8 cellular contexts compared by ENCODE assay signal in genomic region chr15:75450307-75451201, GRCh38. TPM values are rescaled to one million over a fixed set of nuclear protein-coding genes. Genes with fewer than 3 reads are reported as not detected.
DNase-seq lines count a peak whose midpoint lies in the region; TF ChIP-seq lines count a peak whose summit lies in the region.

No MANE protein-coding gene starts in this region.

- peaks cover 5 to 15% of the 10 kb centered on the region in 2 experiments; a peak in 3 of 4 replicates for H3K4me1 ChIP-seq in SK-N-SH (ENCODE audit: control insufficient read depth in 1 of 2, insufficient read depth in 2 of 2, low read depth in 1 of 2, low read length in 1 of 2)

- H3K36me3 ChIP-seq in SK-N-SH (replicated peaks in 1 of 2; ENCODE audit: control insufficient read depth in 1 of 2, insufficient read depth in 2 of 2, low read length in 1 of 2) = peaks cover 6 to 13% of the 10 kb centered on the region in 2 experiments

- H3K27me3 ChIP-seq in SK-N-SH (ENCODE audit: insufficient read depth) = no peaks in the 10 kb centered on the region

- CTCF ChIA-PET in HEK293T (lab: Yijun Ruan, JAX) = interaction anchor here (0.6 to 2.2 kb wide), 2 partner anchors 58 to 197 kb away, joined by 3 to 7 read pairs; partner anchors contain the start of gene SNX33
- CTCF ChIA-PET in SK-N-SH (lab: Yijun Ruan, JAX) = interaction anchor here (0.7 to 2.6 kb wide), 4 partner anchors 18 to 190 kb away, joined by 3 to 10 read pairs (median 4); partner anchors contain the start of genes IMP3 and MAN2C1

- peaks cover 50% of the 10 kb centered on the region for H4K20me1 ChIP-seq in SK-N-SH (ENCODE audit: insufficient read depth)

- TF ChIP-seq CTCF in SK-N-SH (IDR thresholded peaks at IDR 0.05) = no peak

- H3K4me3 ChIP-seq in SK-N-SH (ENCODE audit: low read depth in 2 of 2, low read length in 1 of 2) = peak overlapping the region; percentile 79 to 85

- DNase-seq in DMS79 treated with DMSO at 0.1 percent for 48 hours (lab: John Stamatoyannopoulos, UW) (peak; percentile 64), HEK293T (ENCODE audit: extremely low spot score) (peak; percentile 85), NCI-H1092 treated with DMSO at 0.1 percent for 48 hours (lab: John Stamatoyannopoulos, UW) (peak; percentile 81), SK-N-SH (peak; percentile 88), globus pallidus (ENCODE audit: low spot score) (peak; percentile 92), occipital lobe (lab: John Stamatoyannopoulos, UW) (peak; percentile 89), superior temporal gyrus (ENCODE audit: extremely low spot score) (peak; percentile 77)
- DNase-seq in activated naive CD4-positive, alpha-beta T cell treated with anti-CD3 and anti-CD28 coated beads, Interleukin-2, amount 50 U/mL, for 16 hours = peak; percentile 94

- peaks cover 61% of the 10 kb centered on the region for H3K79me2 ChIP-seq in SK-N-SH (ENCODE audit: insufficient read depth)

- POLR2A ChIA-PET in HEK293T (lab: Yijun Ruan, JAX) = interaction anchor here (0.8 to 7.7 kb wide), 16 partner anchors 12 to 663 kb away, joined by 3 to 139 read pairs (median 9); partner anchors contain the start of genes IMP3, MAN2C1, NEIL1 and SNUPN
- POLR2A ChIA-PET in SK-N-SH (lab: Yijun Ruan, JAX) = no interaction called here

- peaks cover 24% of the 10 kb centered on the region for H3F3A ChIP-seq in SK-N-SH (replicated peaks; ENCODE audit: insufficient read depth)

- WGBS in SK-N-SH (ENCODE audit: low lambda C conversion rate) = under 1% methylated on average over 9 of the region's 62 CpGs

- H3K9me3 ChIP-seq in SK-N-SH = no peaks in the 10 kb centered on the region

- no peaks in the 10 kb centered on the region for H3K9me2 ChIP-seq in SK-N-SH

- TF ChIP-seq EP300 in SK-N-SH (IDR thresholded peaks at IDR 0.05; ENCODE audit: borderline replicate concordance in 1 of 2, low read depth in 1 of 2, low read length in 1 of 2) = no peak

- peak overlapping the region; percentile 99 for H3K4me2 ChIP-seq in SK-N-SH

- no peak for TF ChIP-seq RAD21 in SK-N-SH (IDR thresholded peaks at IDR 0.05; ENCODE audit: low read length)

- peak overlapping the region; percentile 83 to 84 for H3K27ac ChIP-seq in SK-N-SH (ENCODE audit: low read depth in 2 of 2, low read length in 1 of 2)

- peak overlapping the region; percentile 70; the same call in 1 of the 2 replicates for H3K9ac ChIP-seq in SK-N-SH

- H2AFZ ChIP-seq in SK-N-SH (ENCODE audit: low read depth) = no peak overlapping the region

TF ChIP-seq in HEK293T, 16 proteins besides CTCF, POLR2A, EP300 and RAD21:
- TF ChIP-seq PKNOX1 (IDR thresholded peaks at IDR 0.05) (0 out of 2 replicates have a peak, but pooled peaks have one; percentile 12), SUZ12 (IDR thresholded peaks at IDR 0.05) (no peak), CTBP1 (IDR thresholded peaks at IDR 0.05; ENCODE audit: borderline replicate concordance) (no peak), LEF1 (IDR thresholded peaks at IDR 0.05; ENCODE audit: borderline replicate concordance) (no peak), L3MBTL2 (conservative IDR thresholded peaks at IDR 0.05) (peak; percentile 81)

TF ChIP-seq in SK-N-SH, 30 proteins besides CTCF, POLR2A, EP300 and RAD21:
- TF ChIP-seq NRF1 (IDR thresholded peaks at IDR 0.05; ENCODE audit: low read depth, low read length) = peak; percentile 60
- no peak for TF ChIP-seq FOXM1 (IDR thresholded peaks at IDR 0.05; ENCODE audit: low read depth)
- no peak for TF ChIP-seq USF2 (IDR thresholded peaks at IDR 0.05; ENCODE audit: borderline replicate concordance, low read depth, low read length)
- TF ChIP-seq MXI1 (IDR thresholded peaks at IDR 0.05; ENCODE audit: low read depth, low read length) = peak; percentile 73; the same call in 1 of the 2 replicates
- no peak for TF ChIP-seq NFIC (IDR thresholded peaks at IDR 0.05; ENCODE audit: borderline replicate concordance)
- TF ChIP-seq FOSL2 (IDR thresholded peaks at IDR 0.05; ENCODE audit: borderline replicate concordance, low read depth) = no peak
- peak; percentile 48; the same call in 1 of the 2 replicates for TF ChIP-seq MAX (IDR thresholded peaks at IDR 0.05; ENCODE audit: low read depth)
- no peak for TF ChIP-seq GATA2 (CRISPR knock-in tag; IDR thresholded peaks at IDR 0.05)
- TF ChIP-seq SIN3A (IDR thresholded peaks at IDR 0.05; ENCODE audit: borderline replicate concordance, low read depth, low read length) = peak; percentile 52; the same call in 1 of the 2 replicates
- no peak for TF ChIP-seq FOXJ3 (CRISPR knock-in tag; IDR thresholded peaks at IDR 0.05)
- TF ChIP-seq ELF1 (IDR thresholded peaks at IDR 0.05) = no peak
- no peak for TF ChIP-seq PBX3 (IDR thresholded peaks at IDR 0.05)
- TF ChIP-seq EZH2phosphoT487 (IDR thresholded peaks at IDR 0.05; ENCODE audit: borderline replicate concordance, low read depth) = no peak
- TF ChIP-seq RFX5 (IDR thresholded peaks at IDR 0.05; ENCODE audit: low read length) = no peak
- TF ChIP-seq CHD2 (IDR thresholded peaks at IDR 0.05; ENCODE audit: low read length, partially characterized antibody) = no peak

RNA-seq across cellular contexts. Expression of gene SIN3A, which starts 0.9 kb away (rescaled TPM):
- 32.2 and 38.3 TPM in 2 replicates for polyA plus RNA-seq in SK-N-SH (2012; rRNA removed)
- 21.6 and 24.8 TPM in 2 replicates for polyA plus RNA-seq in SK-N-SH (2012; cell fraction: cytosol; rRNA removed)
- 25.4 and 35.6 TPM in 2 replicates for polyA plus RNA-seq in SK-N-SH (2012; cell fraction: nucleus; rRNA removed)
- total RNA-seq in occipital lobe = 34.8 TPM

Comparison
In these comparisons a context has a peak if more than half of its experiments do, and no peak if none do; other contexts are left out.
1. Peak in every context shown above with its lines: DNase-seq, H3K4me3 ChIP-seq and H3K27ac ChIP-seq.